1 cellular context compared by ENCODE assay signal in genomic region chr17:44095647-44096496, GRCh38.
TF ChIP-seq lines count a peak whose summit lies in the region.

No MANE protein-coding gene starts in this region.

TF ChIP-seq in HepG2, 621 proteins besides CTCF, POLR2A, EP300 and RAD21 (continued from another document):
- no peak for TF ChIP-seq ARID3A (IDR thresholded peaks at IDR 0.05; ENCODE audit: low read depth, low read length)
- no peak for TF ChIP-seq KLF13 (CRISPR knock-in tag; IDR thresholded peaks at IDR 0.05)
- TF ChIP-seq RBFOX2 (IDR thresholded peaks at IDR 0.05; ENCODE audit: low read depth, low read length): 0 out of 2 replicates have a peak, but pooled peaks have one; percentile 40
- 0 out of 2 replicates have a peak, but pooled peaks have one; percentile 20 for TF ChIP-seq THAP7 (CRISPR knock-in tag; IDR thresholded peaks at IDR 0.05)
- TF ChIP-seq ZMAT5 (CRISPR knock-in tag; IDR thresholded peaks at IDR 0.05; ENCODE audit: borderline replicate concordance, low read depth): no peak
- peak; percentile 47; the same call in 1 of the 2 replicates for TF ChIP-seq ZNF839 (CRISPR knock-in tag; IDR thresholded peaks at IDR 0.05; ENCODE audit: borderline replicate concordance)
- peak; percentile 95 for TF ChIP-seq ZFP91 (CRISPR knock-in tag; IDR thresholded peaks at IDR 0.05; ENCODE audit: borderline replicate concordance)
- no peak for TF ChIP-seq MIER2 (CRISPR knock-in tag; IDR thresholded peaks at IDR 0.05)
- TF ChIP-seq FOXA1 (IDR thresholded peaks at IDR 0.05): no peak
- peak; percentile 64 for TF ChIP-seq FOXA1 (CRISPR knock-in tag; IDR thresholded peaks at IDR 0.05)
- TF ChIP-seq TEF (CRISPR knock-in tag; IDR thresholded peaks at IDR 0.05): no peak
- peak; percentile 18; the same call in 1 of the 2 replicates for TF ChIP-seq TFE3 (CRISPR knock-in tag; IDR thresholded peaks at IDR 0.05)
- peak; percentile 95 for TF ChIP-seq XRCC5 (optimal IDR thresholded peaks at IDR 0.05; ENCODE audit: low read length)
- no peak for TF ChIP-seq FIP1L1 (IDR thresholded peaks at IDR 0.05; ENCODE audit: borderline replicate concordance, insufficient read depth, low read depth, low read length)
- TF ChIP-seq ZBTB44 (CRISPR knock-in tag; IDR thresholded peaks at IDR 0.05): no peak
